In genomic region chr10:118423800-118424479, GRCh38 we compare ENCODE assay signal across 1 cellular context.
A peak's percentile ranks its signal among the peaks of the same experiment; 100 is the strongest.
TF ChIP-seq lines count a peak whose summit lies in the region.

No MANE protein-coding gene starts in this region.

TF ChIP-seq in HEK293, 187 proteins besides CTCF, POLR2A, EP300 and RAD21 (continued from another document):
- TF ChIP-seq ZNF513 (tag by site-specific recombination; IDR thresholded peaks at IDR 0.05) (no peak), ZSCAN5A (tag by site-specific recombination; IDR thresholded peaks at IDR 0.05) (no peak), YY1 (tag by site-specific recombination; IDR thresholded peaks at IDR 0.05) (peak; percentile 63; the same call in 1 of the 2 replicates), ZNF169 (tag by site-specific recombination; IDR thresholded peaks at IDR 0.05) (no peak), ZNF140 (tag by site-specific recombination; IDR thresholded peaks at IDR 0.05) (no peak), ZNF518A (tag by site-specific recombination; conservative IDR thresholded peaks at IDR 0.05; ENCODE audit: low read depth) (peak; percentile 57; the same call in 1 of the 2 replicates), ZIC2 (tag by site-specific recombination; IDR thresholded peaks at IDR 0.05) (peak; percentile 75), ZNF654 (tag by site-specific recombination; IDR thresholded peaks at IDR 0.05; ENCODE audit: low read depth) (peak; percentile 78), ZNF184 (tag by site-specific recombination; IDR thresholded peaks at IDR 0.05) (no peak; the same call in 1 of the 2 replicates), ZNF514 (tag by site-specific recombination; IDR thresholded peaks at IDR 0.05) (no peak), ZNF677 (tag by site-specific recombination; IDR thresholded peaks at IDR 0.05) (no peak), ZNF555 (tag by site-specific recombination; conservative IDR thresholded peaks at IDR 0.05) (no peak), SP7 (tag by site-specific recombination; IDR thresholded peaks at IDR 0.05) (0 out of 2 replicates have a peak, but pooled peaks have one; percentile 42), ZNF114 (tag by site-specific recombination; IDR thresholded peaks at IDR 0.05) (no peak), ZNF324 (tag by site-specific recombination; IDR thresholded peaks at IDR 0.05) (no peak), ATF2 (tag by site-specific recombination; IDR thresholded peaks at IDR 0.05; ENCODE audit: low read depth) (no peak), ZNF221 (tag by site-specific recombination; IDR thresholded peaks at IDR 0.05; ENCODE audit: borderline replicate concordance) (no peak), ZNF26 (tag by site-specific recombination; IDR thresholded peaks at IDR 0.05) (no peak), ZBTB44 (tag by site-specific recombination; IDR thresholded peaks at IDR 0.05) (peak; percentile 32; the same call in 1 of the 2 replicates), ZNF449 (tag by site-specific recombination; IDR thresholded peaks at IDR 0.05) (no peak), ZXDB (tag by site-specific recombination; IDR thresholded peaks at IDR 0.05) (no peak), ZNF529 (tag by site-specific recombination; IDR thresholded peaks at IDR 0.05; ENCODE audit: insufficient replicate concordance) (no peak), ZNF791 (tag by site-specific recombination; IDR thresholded peaks at IDR 0.05) (no peak), KLF10 (tag by site-specific recombination; IDR thresholded peaks at IDR 0.05) (no peak), ZNF701 (tag by site-specific recombination; IDR thresholded peaks at IDR 0.05) (no peak)
